8 cellular contexts compared by ENCODE assay signal in the genomic region with DNA sequence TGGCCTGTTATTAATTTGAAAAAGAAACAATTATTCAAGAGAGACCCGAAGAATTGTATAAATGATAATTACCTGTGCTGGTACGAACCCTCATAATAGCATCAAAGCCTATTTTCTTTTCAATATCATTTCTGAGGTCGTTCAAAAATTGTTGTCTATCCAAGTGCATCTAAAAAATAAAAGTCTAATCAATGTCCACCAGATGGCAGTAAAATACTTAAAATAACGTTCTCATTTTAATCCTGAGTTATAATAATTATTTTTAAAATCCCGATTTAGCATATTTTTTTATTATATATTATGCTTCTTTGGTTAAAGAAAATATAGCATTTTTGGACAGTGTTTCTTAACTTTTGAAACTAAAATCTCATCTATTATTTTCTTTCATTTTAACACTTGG. TPM values are rescaled to one million over a fixed set of nuclear protein-coding genes. Genes with fewer than 3 reads are reported as not detected.
DNase-seq lines count a peak whose midpoint lies in the region; ATAC-seq and TF ChIP-seq lines count a peak whose summit lies in the region.

No MANE protein-coding gene starts in this region.

- H3K4me1 ChIP-seq in left ventricle myocardium inferior = peaks cover 45% of the 10 kb centered on the region
- peaks cover 0 to 36% (median 12%) of the 10 kb centered on the region in 4 donors for H3K4me1 ChIP-seq in tibial artery

- H3K9me3 ChIP-seq in left ventricle myocardium inferior (replicated peaks) (no peaks in the 10 kb centered on the region), tibial artery (no peaks in the 10 kb centered on the region)

- peak overlapping the region; percentile 89 for H3K27ac ChIP-seq in left ventricle myocardium inferior (replicated peaks)
- H3K27ac ChIP-seq in tibial artery = peak overlapping the region; percentile 36 to 51

- in situ Hi-C loops in SK-MEL-5 (cut with HindIII; ENCODE audit: low pct_unique_long_range_greater_than_20kb, low sequenced_read_pairs) = no loop called here

- peak overlapping the region; percentile 40 for H3K4me3 ChIP-seq in left ventricle myocardium inferior
- H3K4me3 ChIP-seq in tibial artery = peak overlapping the region; percentile 11 to 12

- peaks cover 77% of the 10 kb centered on the region for H3K36me3 ChIP-seq in left ventricle myocardium inferior
- H3K36me3 ChIP-seq in tibial artery = peaks cover 33 to 59% (median 52%) of the 10 kb centered on the region in 3 donors

- ATAC-seq in GM19023 (IDR thresholded peaks at IDR 0.05; ENCODE audit: unreplicated experiment) = no peak

- intact Hi-C loops in left ventricle myocardium inferior (cut with micrococcal nuclease) = loop anchor here (5.0 to 10.0 kb wide), 2 partner anchors 146 to 224 kb away; partner anchors contain the start of gene SYNPO2
- intact Hi-C loops in tibial artery (cut with DNase I; ENCODE audit: low total_unique reads) = loop anchor here (5.0 to 10.0 kb wide), 2 partner anchors 144 to 231 kb away; partner anchors contain the start of gene SYNPO2

- H3K27me3 ChIP-seq in left ventricle myocardium inferior (ENCODE audit: low read depth) = no peaks in the 10 kb centered on the region
- no peaks in the 10 kb centered on the region for H3K27me3 ChIP-seq in tibial artery

- DNase-seq in NCI-H82 (lab: John Stamatoyannopoulos, UW) (peak; percentile 61), NCI-H82 treated with DMSO at 0.1 percent for 48 hours (lab: John Stamatoyannopoulos, UW; ENCODE audit: unreplicated experiment) (no peak), SK-MEL-5 (ENCODE audit: low read depth, low spot score) (peak; percentile 38), left ventricle myocardium inferior (no peak), tibial artery (no peak), DMS153 (lab: John Stamatoyannopoulos, UW) (no peak)
- no peak for DNase-seq in activated naive CD4-positive, alpha-beta T cell (lab: John Stamatoyannopoulos, UW)

- TF ChIP-seq CTCF in left ventricle myocardium inferior (IDR thresholded peaks at IDR 0.05; ENCODE audit: borderline replicate concordance) = peak; percentile 62
- TF ChIP-seq CTCF in tibial artery (IDR thresholded peaks at IDR 0.05) = peak; percentile 34 to 52

RNA-seq across cellular contexts. Expression of gene METTL14, which starts 55.7 kb away (rescaled TPM):
- total RNA-seq in SK-MEL-5 (2014; rRNA removed; shearing (Covaris generic)) = 16.2 and 17.6 TPM in 2 replicates
- 8.0 and 11.0 TPM in 2 replicates for polyA plus RNA-seq in SK-MEL-5 (2015; cell fraction: cytosol; rRNA removed)
- polyA plus RNA-seq in SK-MEL-5 (2015; cell fraction: nucleus; rRNA removed) = 32.2 and 71.6 TPM in 2 replicates
- total RNA-seq in left ventricle myocardium inferior = 28.1 TPM

Comparison
In these comparisons a context has a peak if more than half of its experiments do, and no peak if none do; other contexts are left out.
1. DNase-seq: peak in NCI-H82 (single experiment) and SK-MEL-5 (single experiment); none in NCI-H82 treated with DMSO at 0.1 percent for 48 hours (single experiment), left ventricle myocardium inferior (single experiment), tibial artery (0 of 2), activated naive CD4-positive, alpha-beta T cell (0 of 4) and DMS153 (single experiment).